ENCODE assay signal across 8 cellular contexts in genomic region chr18:77207540-77207939, GRCh38. TPM values are rescaled to one million over a fixed set of nuclear protein-coding genes. Genes with fewer than 3 reads are reported as not detected.
DNase-seq lines count a peak whose midpoint lies in the region; ATAC-seq and TF ChIP-seq lines count a peak whose summit lies in the region.

No MANE protein-coding gene starts in this region.

- no peaks in the 10 kb centered on the region for H3K79me2 ChIP-seq in neural progenitor cell (ENCODE audit: low read depth)

- no peak overlapping the region for H3K4me3 Mint-ChIP-seq in neural progenitor cell

- H3K4me2 ChIP-seq in neural progenitor cell, result no peak overlapping the region

- TF ChIP-seq CTCF in GM10266 (IDR thresholded peaks at IDR 0.05; ENCODE audit: control insufficient read depth, insufficient read depth, low read depth, missing control alignments) (peak; percentile 30), fibroblast of mammary gland (conservative IDR thresholded peaks at IDR 0.05; ENCODE audit: control insufficient read depth, insufficient read depth, low read depth, low read length) (peak; percentile 85), neural progenitor cell (IDR thresholded peaks at IDR 0.05) (peak; percentile 55)

- peaks cover 7% of the 10 kb centered on the region for H3K4me1 Mint-ChIP-seq in neural progenitor cell

- no peaks in the 10 kb centered on the region for H3K9me3 Mint-ChIP-seq in neural progenitor cell

- peaks cover 3% of the 10 kb centered on the region for H3K27me3 Mint-ChIP-seq in neural progenitor cell (ENCODE audit: insufficient read depth, low read depth)

- no peaks in the 10 kb centered on the region for H3K4me1 ChIP-seq in neural progenitor cell

- no peaks in the 10 kb centered on the region for H4K20me1 ChIP-seq in neural progenitor cell (ENCODE audit: low read depth)

- H3F3A ChIP-seq in neural progenitor cell (ENCODE audit: low read depth), result no peaks in the 10 kb centered on the region

- H3K36me3 ChIP-seq in neural progenitor cell, result no peaks in the 10 kb centered on the region

- H3K27ac Mint-ChIP-seq in neural progenitor cell, result no peak overlapping the region

- no peaks in the 10 kb centered on the region for H3K27me3 ChIP-seq in neural progenitor cell

- no peaks in the 10 kb centered on the region for H3K9me3 ChIP-seq in neural progenitor cell (ENCODE audit: low read depth)

- H3K4me3 ChIP-seq in fibroblast of mammary gland (ENCODE audit: control insufficient read depth, low read depth, low read length), result no peak overlapping the region
- no peak overlapping the region for H3K4me3 ChIP-seq in neural progenitor cell

- peak; percentile 35 for ATAC-seq in HG02678 (IDR thresholded peaks at IDR 0.05; ENCODE audit: unreplicated experiment)

- no peak overlapping the region for H2AFZ ChIP-seq in neural progenitor cell (replicated peaks)

- H3K36me3 Mint-ChIP-seq in neural progenitor cell, result no peaks in the 10 kb centered on the region

- H3K9ac ChIP-seq in neural progenitor cell, result no peak overlapping the region

- no peak overlapping the region for H3K27ac ChIP-seq in neural progenitor cell

- no peak for DNase-seq in GM10266 (ENCODE audit: extremely low spot score)
- DNase-seq in NCI-H524 treated with DMSO at 0.1 percent for 48 hours (lab: John Stamatoyannopoulos, UW), result peak; percentile 31
- DNase-seq in activated T-cell treated with anti-CD3 and anti-CD28 coated beads for 1 hour (ENCODE audit: low read depth), result peak; percentile 47
- DNase-seq in fibroblast of mammary gland (ENCODE audit: low read depth), result peak; percentile 90
- DNase-seq in neural progenitor cell (ENCODE audit: low spot score), result peak; percentile 25
- no peak for DNase-seq in HK-2 (ENCODE audit: unreplicated experiment)
- no peak for DNase-seq in cerebellar cortex (ENCODE audit: low spot score)

RNA-seq across cellular contexts. Expression of gene GALR1, which starts 42.1 kb away (rescaled TPM):
- not detected in 2 replicates for total RNA-seq in neural progenitor cell (ENCODE audit: low replicate concordance)

Comparison
In these comparisons a context has a peak if more than half of its experiments do, and no peak if none do; other contexts are left out.
1. DNase-seq: peak in NCI-H524 treated with DMSO at 0.1 percent for 48 hours (single experiment), activated T-cell treated with anti-CD3 and anti-CD28 coated beads for 1 hour (single experiment), fibroblast of mammary gland (single experiment) and neural progenitor cell (single experiment); none in GM10266 (single experiment), HK-2 (single experiment) and cerebellar cortex (single experiment).
2. CTCF ChIP-seq: peak in every context shown above with its lines; median percentile 85 in fibroblast of mammary gland; 55 in neural progenitor cell; 30 in GM10266.